8 cellular contexts compared by ENCODE assay signal in the genomic region with DNA sequence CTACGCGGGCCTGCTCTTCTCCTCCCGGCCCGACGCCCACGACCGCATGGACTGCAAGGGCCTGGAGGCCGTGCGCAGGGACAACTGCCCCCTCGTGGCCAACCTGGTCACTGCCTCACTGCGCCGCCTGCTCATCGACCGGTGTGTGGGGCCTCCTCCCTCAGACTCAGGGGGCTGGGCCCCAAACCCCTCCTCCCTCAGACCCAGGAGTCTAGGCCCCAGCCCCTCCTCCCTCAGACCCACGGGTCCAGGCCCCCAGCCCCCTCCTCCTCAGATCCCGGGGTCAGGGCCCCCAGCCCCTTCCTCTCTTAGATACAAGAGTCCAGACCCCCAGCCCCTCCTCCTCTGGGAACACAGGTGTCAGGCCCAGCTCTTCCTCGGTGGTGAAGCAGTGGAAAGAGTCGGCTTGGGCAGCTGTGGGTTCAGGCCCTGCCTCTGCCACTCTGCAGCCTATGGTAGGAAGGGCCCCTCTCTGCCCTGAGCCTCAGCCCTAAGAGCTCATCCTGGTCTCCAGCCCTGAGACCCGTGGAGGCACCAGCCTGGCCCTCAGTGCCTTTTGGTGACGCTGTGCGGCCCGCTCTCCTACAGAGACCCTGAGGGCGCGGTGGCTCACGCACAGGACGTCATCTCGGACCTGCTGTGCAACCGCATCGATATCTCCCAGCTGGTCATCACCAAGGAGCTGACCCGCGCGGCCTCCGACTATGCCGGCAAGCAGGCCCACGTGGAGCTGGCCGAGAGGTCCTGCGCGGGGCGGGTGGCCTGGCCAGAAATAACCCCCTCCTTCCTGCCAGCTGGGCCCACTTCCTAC. TPM values are rescaled to one million over a fixed set of nuclear protein-coding genes. Genes with fewer than 3 reads are reported as not detected.
DNase-seq lines count a peak whose midpoint lies in the region; ATAC-seq and TF ChIP-seq lines count a peak whose summit lies in the region.

No MANE protein-coding gene starts in this region.

- H3K9me3 Mint-ChIP-seq in brain, result peaks cover 0 to 5% (median 0%) of the 10 kb centered on the region in 5 experiments

- DNase-seq in HUDEP-2 (lab: John Stamatoyannopoulos, UW; ENCODE audit: unreplicated experiment in 76 of 76) (peak in 73 of 76 experiments; percentile 22 to 94 (median 77)), inferior parietal cortex (ENCODE audit: extremely low spot score) (peak; percentile 40), NCI-H2029 (lab: John Stamatoyannopoulos, UW) (no peak)
- DNase-seq in stimulated activated CD4-positive, alpha-beta T cell treated with anti-CD3 and anti-CD28 coated beads, Interleukin-2, amount 100 ng/mL, for 4 hours (ENCODE audit: low read depth), result peak; percentile 61

- ATAC-seq in GM18511 (IDR thresholded peaks at IDR 0.05; ENCODE audit: unreplicated experiment), result peak; percentile 41

- peaks cover 17% of the 10 kb centered on the region for H3K27me3 Mint-ChIP-seq in brain

- peaks cover 7% of the 10 kb centered on the region for H3K4me1 Mint-ChIP-seq in brain

- peak; percentile 93 for TF ChIP-seq CTCF in 22Rv1 (IDR thresholded peaks at IDR 0.05)
- TF ChIP-seq CTCF in VCaP (conservative IDR thresholded peaks at IDR 0.05), result peak; percentile 78
- TF ChIP-seq CTCF in brain (conservative IDR thresholded peaks at IDR 0.05), result peak; percentile 64 to 90

- peak overlapping the region in 1 of 5 experiments; percentile 62 for H3K27ac Mint-ChIP-seq in brain

- H3K36me3 Mint-ChIP-seq in brain, result peaks cover 12% of the 10 kb centered on the region

- no peak overlapping the region for H3K4me3 Mint-ChIP-seq in brain

- H3K27ac ChIP-seq in 22Rv1 (no peak overlapping the region), VCaP (no peak overlapping the region)

RNA-seq across cellular contexts. Expression of a gene that starts 3.7 kb away (rescaled TPM):
- not detected for polyA plus RNA-seq in brain (ENCODE audit: insufficient read depth, low read depth, low replicate concordance)

RNA-seq across cellular contexts. Expression of a gene that starts 17.6 kb away (rescaled TPM):
- not detected for polyA plus RNA-seq in brain (ENCODE audit: insufficient read depth, low read depth, low replicate concordance)

RNA-seq across cellular contexts. Expression of a gene that starts 30.9 kb away (rescaled TPM):
- 29.2 TPM for polyA plus RNA-seq in brain (ENCODE audit: insufficient read depth, low read depth, low replicate concordance)

RNA-seq across cellular contexts. Expression of a gene that starts 38.8 kb away (rescaled TPM):
- 79.4 TPM for polyA plus RNA-seq in brain (ENCODE audit: insufficient read depth, low read depth, low replicate concordance)

RNA-seq across cellular contexts. Expression of a gene that starts 49.6 kb away (rescaled TPM):
- 0.17 TPM for polyA plus RNA-seq in brain (ENCODE audit: insufficient read depth, low read depth, low replicate concordance)
